8 cellular contexts compared by ENCODE assay signal in genomic region chr5:13957032-13957645, GRCh38. TPM values are rescaled to one million over a fixed set of nuclear protein-coding genes. Genes with fewer than 3 reads are reported as not detected.
DNase-seq lines count a peak whose midpoint lies in the region; TF ChIP-seq lines count a peak whose summit lies in the region.

No MANE protein-coding gene starts in this region.

- peak; percentile 3 for DNase-seq in stimulated activated CD4-positive, alpha-beta T cell treated with anti-CD3 and anti-CD28 coated beads, Interleukin-15, amount 100 ng/mL, for 24 hours
- DNase-seq in stimulated activated CD4-positive, alpha-beta T cell treated with anti-CD3 and anti-CD28 coated beads, Interleukin-1b, Interleukin-23, amount 100 ng/mL, for 48 hours: no peak
- DNase-seq in HFF-Myc (ENCODE audit: extremely low read depth, low read depth) (peak; percentile 24), MG63 (peak; percentile 42), RPMI7951 (ENCODE audit: low read depth) (peak; percentile 69), esophagus squamous epithelium (lab: John Stamatoyannopoulos, UW) (no peak), osteocyte (ENCODE audit: extremely low spot score, unreplicated experiment) (no peak)
- no peak for DNase-seq in effector CD8-positive, alpha-beta T cell (lab: John Stamatoyannopoulos, UW)

- H3K27me3 Mint-ChIP-seq in osteocyte (ENCODE audit: unreplicated experiment): peaks cover 42% of the 10 kb centered on the region

- H3K4me3 ChIP-seq in HFF-Myc (replicated peaks; ENCODE audit: low read depth, low read length): no peak overlapping the region
- H3K4me3 ChIP-seq in MG63: no peak overlapping the region
- H3K4me3 ChIP-seq in esophagus squamous epithelium: no peak overlapping the region

- H3K4me1 Mint-ChIP-seq in osteocyte (ENCODE audit: unreplicated experiment): no peaks in the 10 kb centered on the region

- no peaks in the 10 kb centered on the region for H3K9me3 Mint-ChIP-seq in osteocyte (ENCODE audit: unreplicated experiment)

- no peak overlapping the region for H3K27ac Mint-ChIP-seq in osteocyte (ENCODE audit: unreplicated experiment)

- intact Hi-C loops in esophagus squamous epithelium (cut with DNase I): no loop called here

- no peaks in the 10 kb centered on the region for H3K4me1 ChIP-seq in esophagus squamous epithelium

- H3K9me3 ChIP-seq in MG63: no peaks in the 10 kb centered on the region
- H3K9me3 ChIP-seq in esophagus squamous epithelium: no peaks in the 10 kb centered on the region

- TF ChIP-seq CTCF in HFF-Myc (IDR thresholded peaks at IDR 0.05; ENCODE audit: low read depth, low read length, missing control alignments) (peak; percentile 59), esophagus squamous epithelium (IDR thresholded peaks at IDR 0.05) (peak in 5 of 6 experiments; percentile 27 to 69 (median 43)), osteocyte (IDR thresholded peaks at IDR 0.05) (peak; percentile 77)

- no peaks in the 10 kb centered on the region for H3K36me3 Mint-ChIP-seq in osteocyte (ENCODE audit: unreplicated experiment)

- no peaks in the 10 kb centered on the region for H3K36me3 ChIP-seq in MG63
- no peaks in the 10 kb centered on the region for H3K36me3 ChIP-seq in esophagus squamous epithelium

- H3K4me3 Mint-ChIP-seq in osteocyte (ENCODE audit: unreplicated experiment): no peak overlapping the region

- H3K27ac ChIP-seq in esophagus squamous epithelium: no peak overlapping the region

- H3K27me3 ChIP-seq in MG63 (no peaks in the 10 kb centered on the region), esophagus squamous epithelium (no peaks in the 10 kb centered on the region)

- TF ChIP-seq POLR2A in esophagus squamous epithelium (IDR thresholded peaks at IDR 0.05): no peak

RNA-seq across cellular contexts. Expression of gene DNAH5, which starts 12.7 kb away (rescaled TPM):
- total RNA-seq in MG63 (2014; rRNA removed; shearing (Covaris generic); ENCODE audit: low replicate concordance): 1.3 and 1.6 TPM in 2 replicates
- total RNA-seq in RPMI7951 (2014; rRNA removed; shearing (Covaris generic)): 0.96 and 2.0 TPM in 2 replicates
- total RNA-seq in esophagus squamous epithelium (under 1 TPM in 3 of 4 donors, not detected in 1; 0.19 to 0.91 (median 0.22) TPM), osteocyte (0.21 and 0.37 TPM in 2 replicates)

Comparison
In these comparisons a context has a peak if more than half of its experiments do, and no peak if none do; other contexts are left out.
1. DNase-seq: peak in stimulated activated CD4-positive, alpha-beta T cell treated with anti-CD3 and anti-CD28 coated beads, Interleukin-15, amount 100 ng/mL, for 24 hours (single experiment), HFF-Myc (single experiment), MG63 (single experiment) and RPMI7951 (single experiment); none in stimulated activated CD4-positive, alpha-beta T cell treated with anti-CD3 and anti-CD28 coated beads, Interleukin-1b, Interleukin-23, amount 100 ng/mL, for 48 hours (single experiment), esophagus squamous epithelium (single experiment), osteocyte (single experiment) and effector CD8-positive, alpha-beta T cell (single experiment).
2. Peak in every context shown above with its lines, with median percentiles within 50 percentile points of each other: CTCF ChIP-seq.